Comparison of ENCODE assay signal across 31 cellular contexts in the genomic region with DNA sequence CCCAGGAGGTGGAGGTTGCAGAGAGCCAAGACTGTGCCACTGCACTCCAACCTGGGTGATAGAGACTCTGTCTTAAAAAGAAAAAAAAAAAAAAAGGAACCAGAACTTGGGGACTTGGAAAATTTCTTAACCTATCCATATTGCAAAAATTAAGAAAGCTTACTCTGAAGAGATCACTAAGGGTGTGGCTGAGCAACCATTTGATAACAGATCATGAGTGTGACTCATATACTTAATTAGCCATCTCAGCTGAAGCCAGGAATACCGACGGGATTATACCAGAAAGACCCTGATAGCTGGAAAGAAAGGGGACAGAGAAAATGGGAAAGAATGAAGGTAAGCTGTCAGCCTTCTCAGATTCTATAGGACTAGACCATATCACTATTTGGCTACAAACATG. TPM values are rescaled to one million over a fixed set of nuclear protein-coding genes. Genes with fewer than 3 reads are reported as not detected.
"Had no signal": no experiment of that assay in that cellular context is flagged by ENCODE, and none has a peak within 500 bp of the region (broad histone marks: within the 10 kb centered on the region; RNA-seq: fewer than 3 reads in every experiment).

No MANE protein-coding gene starts in this region.

- H3K9me3 ChIP-seq: ascending aorta, colonic mucosa, Peyer's patch had no signal

- H3K27ac ChIP-seq: ascending aorta, cardiac muscle cell, colonic mucosa, Peyer's patch had no signal

- DNase-seq: activated CD4-positive, alpha-beta T cell treated with anti-CD3 and anti-CD28 coated beads for 36 hours; activated CD4-positive, alpha-beta T cell treated with anti-CD3 and anti-CD28 coated beads, Interleukin-2, amount 10 ng/mL, durations not matched to agents 7 days and 5 days; activated CD4-positive, alpha-beta T cell treated with anti-CD3 and anti-CD28 coated beads, Interleukin-2, amount 50 U/mL, for 48 hours; activated CD8-positive, alpha-beta T cell treated with anti-CD3 and anti-CD28 coated beads, Interleukin-2, amount 10 ng/mL, durations not matched to agents 7 days and 5 days; activated gamma-delta T cell; activated naive CD4-positive, alpha-beta T cell treated with Interleukin-2 at 50 U/mL for 16 hours; activated naive CD8-positive, alpha-beta T cell treated with anti-CD3 and anti-CD28 coated beads, Interleukin-2, amount 10 ng/mL, durations not matched to agents 7 days and 5 days; activated T-cell treated with anti-CD3 and anti-CD28 coated beads, Interleukin-2, amount 50 U/mL, for 24 hours; amygdala; colonic mucosa; NCI-H1092; NCI-H1436 treated with DMSO at 0.1 percent for 48 hours; NCI-H1694 treated with DMSO at 0.1 percent for 48 hours; NCI-H2029; NCI-H345; NCI-H526; NCI-H774; PC-3; Peyer's patch; RPMI8226; SIG-M5 had no signal

- H3K27me3 ChIP-seq: ascending aorta, cardiac muscle cell, Peyer's patch had no signal

- H3K36me3 ChIP-seq: ascending aorta, cardiac muscle cell, colonic mucosa, Peyer's patch had no signal

- H3K4me3 ChIP-seq: ascending aorta, cardiac muscle cell, colonic mucosa, Peyer's patch had no signal

- H3K4me1 ChIP-seq: ascending aorta, colonic mucosa, Peyer's patch had no signal

- ATAC-seq: activated CD4-positive, alpha-beta T cell treated with anti-CD3 and anti-CD28 coated beads for 36 hours; activated CD4-positive, CD25-positive, alpha-beta regulatory T cell treated with anti-CD3 and anti-CD28 coated beads, Interleukin-2, amount 50 U/mL, for 24 hours; activated CD8-positive, alpha-beta T cell treated with anti-CD3 and anti-CD28 coated beads, Interleukin-2, amount 10 ng/mL, durations not matched to agents 7 days and 5 days; PC-3; SK-N-SH treated with all-trans-retinoic acid at 6 μM for 48 hours; WTC11 had no signal

RNA-seq across cellular contexts. Expression of gene FIGLA, which starts 15.3 kb away (rescaled TPM):
- total RNA-seq: activated CD4-positive, alpha-beta T cell treated with anti-CD3 and anti-CD28 coated beads for 36 hours; activated CD4-positive, alpha-beta T cell treated with anti-CD3 and anti-CD28 coated beads, Interleukin-2, amount 10 ng/mL, durations not matched to agents 7 days and 5 days; activated CD8-positive, alpha-beta T cell treated with anti-CD3 and anti-CD28 coated beads, Interleukin-2, amount 10 ng/mL, durations not matched to agents 7 days and 5 days; activated naive CD8-positive, alpha-beta T cell treated with anti-CD3 and anti-CD28 coated beads, Interleukin-2, amount 10 ng/mL, durations not matched to agents 7 days and 5 days; activated T-helper 2 cell treated with anti-CD3 and anti-CD28 coated beads, Interferon-gamma antibody, Interleukin-2, Interleukin-4, amounts not matched to agents 10 μg/mL and 5 μg/mL and 100 μg/mL, durations not matched to agents 14 hours and 24 hours and 36 hours; ascending aorta; cardiac muscle cell; chondrocyte; colonic mucosa; M059J; NCI-H460; PC-3; Peyer's patch; SK-MEL-5; WTC11 had no signal
- polyA plus RNA-seq: cardiac muscle cell had no signal

RNA-seq across cellular contexts. Expression of gene CLEC4F, which starts 45.3 kb away (rescaled TPM):
- total RNA-seq: activated CD4-positive, alpha-beta T cell treated with anti-CD3 and anti-CD28 coated beads for 36 hours; activated CD4-positive, alpha-beta T cell treated with anti-CD3 and anti-CD28 coated beads, Interleukin-2, amount 10 ng/mL, durations not matched to agents 7 days and 5 days; activated CD8-positive, alpha-beta T cell treated with anti-CD3 and anti-CD28 coated beads, Interleukin-2, amount 10 ng/mL, durations not matched to agents 7 days and 5 days; activated naive CD8-positive, alpha-beta T cell treated with anti-CD3 and anti-CD28 coated beads, Interleukin-2, amount 10 ng/mL, durations not matched to agents 7 days and 5 days; ascending aorta; cardiac muscle cell; chondrocyte; M059J; NCI-H460; PC-3; SK-MEL-5; WTC11 had no signal
- polyA plus RNA-seq: cardiac muscle cell had no signal
